ENCODE assay signal across 8 cellular contexts in the genomic region with DNA sequence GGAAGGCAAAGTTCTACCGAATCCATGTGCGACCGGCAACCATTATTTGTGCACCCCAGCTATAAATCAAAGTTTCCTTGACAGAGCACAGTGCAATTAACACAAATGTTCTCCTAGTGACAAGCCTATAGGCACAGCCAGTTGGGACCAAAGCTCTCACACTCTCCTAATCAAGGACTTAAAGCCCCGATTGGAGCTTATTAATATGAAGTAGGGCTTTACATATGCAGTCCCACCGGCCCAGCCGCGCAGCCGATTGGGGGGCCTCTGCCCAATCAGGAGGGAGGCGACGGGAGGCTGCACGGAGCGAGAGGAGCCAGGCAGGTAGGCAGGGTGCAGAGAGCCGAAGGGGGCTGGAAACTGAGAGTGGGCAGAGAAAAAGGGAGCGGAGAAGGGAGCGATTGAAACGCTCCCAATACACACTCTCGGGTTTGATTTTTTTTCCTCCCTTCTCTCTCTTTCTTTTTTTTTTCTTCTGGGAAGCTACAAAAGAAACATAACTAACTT. TPM values are rescaled to one million over a fixed set of nuclear protein-coding genes. Genes with fewer than 3 reads are reported as not detected.
DNase-seq lines count a peak whose midpoint lies in the region; ATAC-seq and TF ChIP-seq lines count a peak whose summit lies in the region.

A gene (minus strand): TSS at position 156 of the 507 bp plus-strand sequence. CDS start 130 bp downstream, at position 26.

- no peak for TF ChIP-seq CTCF in mammary epithelial cell (conservative IDR thresholded peaks at IDR 0.05 in 1 of 2, IDR thresholded peaks at IDR 0.05 in 1 of 2; ENCODE audit: extremely low read depth in 1 of 2, insufficient read depth in 1 of 2, low read depth in 1 of 2, low read length in 2 of 2)
- no peak for TF ChIP-seq CTCF in left lung (IDR thresholded peaks at IDR 0.05)
- TF ChIP-seq CTCF in thyroid gland (IDR thresholded peaks at IDR 0.05) = no peak

- H3K9me3 ChIP-seq in mammary epithelial cell (replicated peaks; ENCODE audit: insufficient read depth, low read length) = no peaks in the 10 kb centered on the region
- no peaks in the 10 kb centered on the region for H3K9me3 ChIP-seq in left lung
- no peaks in the 10 kb centered on the region for H3K9me3 ChIP-seq in thyroid gland

- peak within 1 kb of the TSS; percentile 8 to 36 (median 11) for H3K4me3 ChIP-seq in mammary epithelial cell (replicated peaks in 1 of 3; ENCODE audit: insufficient read depth in 1 of 3, low read depth in 2 of 3, low read length in 3 of 3)
- H3K4me3 ChIP-seq in left lung = peak within 1 kb of the TSS; percentile 7 to 13
- peak within 1 kb of the TSS; percentile 10 to 30 (median 25) for H3K4me3 ChIP-seq in thyroid gland (replicated peaks in 1 of 3)

- intact Hi-C loops in mammary epithelial cell (cut with micrococcal nuclease) (loop anchor here (10.0 kb wide), 1 partner anchor 119 kb away; no protein-coding TSS in a partner anchor), left lung (cut with DNase I) (no loop called here), thyroid gland (cut with DNase I) (no loop called here)

- ATAC-seq in left lung (peak; percentile 94), HG03045 (IDR thresholded peaks at IDR 0.05; ENCODE audit: unreplicated experiment) (no peak), HG02938 (IDR thresholded peaks at IDR 0.05; ENCODE audit: unreplicated experiment) (no peak), GM18520 (IDR thresholded peaks at IDR 0.05; ENCODE audit: unreplicated experiment) (no peak)

- H3K4me1 ChIP-seq in mammary epithelial cell (ENCODE audit: insufficient read depth, low read length) (peaks cover 9% of the 10 kb centered on the region), left lung (no peaks in the 10 kb centered on the region), thyroid gland (peaks cover 19 to 22% of the 10 kb centered on the region in 2 donors)

- no TSS peak for BruUV-seq in mammary epithelial cell (replicated peaks; lab: Mats Ljungman, UMichigan)

- no peaks in the 10 kb centered on the region for H4K20me1 ChIP-seq in mammary epithelial cell (ENCODE audit: insufficient read depth, low read length)

- H3K27me3 ChIP-seq in mammary epithelial cell (ENCODE audit: insufficient read depth, low read length) (peaks cover 13% of the 10 kb centered on the region), left lung (peaks cover 16 to 57% of the 10 kb centered on the region in 2 donors), thyroid gland (no peaks in the 10 kb centered on the region)

- no peaks in the 10 kb centered on the region for H3K79me2 ChIP-seq in mammary epithelial cell (ENCODE audit: insufficient read depth, low read length)

- no peak within 1 kb of the TSS for H3K9ac ChIP-seq in mammary epithelial cell (ENCODE audit: insufficient read depth, low read length)

- TF ChIP-seq POLR2A in thyroid gland (IDR thresholded peaks at IDR 0.05) = peak in 1 of 2 donors; percentile 59

- no peak within 1 kb of the TSS for H3K27ac ChIP-seq in mammary epithelial cell (ENCODE audit: insufficient read depth, low read depth, low read length)
- no peak within 1 kb of the TSS for H3K27ac ChIP-seq in left lung
- H3K27ac ChIP-seq in thyroid gland = peak within 1 kb of the TSS in 2 of 3 donors; percentile 11 to 32

- dilution Hi-C loops in mammary epithelial cell (cut with HindIII; ENCODE audit: low sequenced_read_pairs) = no loop called here

- H3K36me3 ChIP-seq in mammary epithelial cell (ENCODE audit: insufficient read depth, low read length) = no peaks in the 10 kb centered on the region
- no peaks in the 10 kb centered on the region for H3K36me3 ChIP-seq in left lung
- H3K36me3 ChIP-seq in thyroid gland = no peaks in the 10 kb centered on the region

- peak within 1 kb of the TSS; percentile 47 for H2AFZ ChIP-seq in mammary epithelial cell (ENCODE audit: low read depth, low read length)

- CTCF ChIA-PET in mammary epithelial cell (lab: Charles Lee; ENCODE audit: low non-redundant PET) = no interaction called here

- H3K4me2 ChIP-seq in mammary epithelial cell (ENCODE audit: insufficient read depth, low read depth, low read length) = peak within 1 kb of the TSS; percentile 81

- in situ Hi-C loops in mammary epithelial cell (cut with MboI; ENCODE audit: low sequenced_read_pairs in 2 of 2) = no loop called here

- 5% methylated on average over 16 of the region's 17 CpGs for WGBS in mammary epithelial cell (ENCODE audit: low coverage, missing lambda C conversion rate)
- 1% methylated on average over 17 of the region's 17 CpGs for WGBS in thyroid gland, 2 donors

- DNase-seq in DMS 273 (lab: John Stamatoyannopoulos, UW; ENCODE audit: unreplicated experiment) (peak; percentile 93), NCI-H2081 (lab: John Stamatoyannopoulos, UW) (peak; percentile 95 to 97), mammary epithelial cell (no peak), left lung (peak; percentile 37 to 85), thyroid gland (peak; percentile 74 to 80)

RNA-seq across cellular contexts. Expression of the gene that starts here (rescaled TPM):
- total RNA-seq in mammary epithelial cell = under 1 TPM; 0.17 to 0.40 TPM
- polyA plus RNA-seq in mammary epithelial cell = 0.09 TPM
- polyA minus RNA-seq in mammary epithelial cell = not detected
- under 1 TPM; 0.29 to 0.63 TPM for total RNA-seq in left lung
- 10 to 100 TPM; 13.4 to 24.8 (median 18.9) TPM for total RNA-seq in thyroid gland

Comparison
In these comparisons a context has a peak if more than half of its experiments do, and no peak if none do; other contexts are left out.
1. RNA of the gene that starts here (total RNA-seq): 13.4 to 24.8 TPM in thyroid gland; 0.29 to 0.63 TPM in left lung and 0.17 to 0.40 TPM in mammary epithelial cell; every median in the first group is over 4 times any median in the second.
2. Peak in DNase-seq, ATAC-seq and H3K4me3 ChIP-seq in left lung; RNA of the gene not detected or under 1 TPM.
3. H3K27ac ChIP-seq: peak in thyroid gland (2 of 3); none in mammary epithelial cell (single experiment) and left lung (0 of 2).
4. Peak in every context shown above with its lines, with median percentiles within 50 percentile points of each other: H3K4me3 ChIP-seq.